Comparison of ENCODE assay signal across 1 cellular context in genomic region chr6:57675386-57675785, GRCh38.
TF ChIP-seq lines count a peak whose summit lies in the region.

No MANE protein-coding gene starts in this region.

TF ChIP-seq in K562, 482 proteins besides CTCF, POLR2A, EP300 and RAD21 (continued from another document):
- TF ChIP-seq TFE3 (CRISPR knock-in tag; IDR thresholded peaks at IDR 0.05): peak; percentile 79
